Comparison of ENCODE assay signal across 20 cellular contexts in the genomic region with DNA sequence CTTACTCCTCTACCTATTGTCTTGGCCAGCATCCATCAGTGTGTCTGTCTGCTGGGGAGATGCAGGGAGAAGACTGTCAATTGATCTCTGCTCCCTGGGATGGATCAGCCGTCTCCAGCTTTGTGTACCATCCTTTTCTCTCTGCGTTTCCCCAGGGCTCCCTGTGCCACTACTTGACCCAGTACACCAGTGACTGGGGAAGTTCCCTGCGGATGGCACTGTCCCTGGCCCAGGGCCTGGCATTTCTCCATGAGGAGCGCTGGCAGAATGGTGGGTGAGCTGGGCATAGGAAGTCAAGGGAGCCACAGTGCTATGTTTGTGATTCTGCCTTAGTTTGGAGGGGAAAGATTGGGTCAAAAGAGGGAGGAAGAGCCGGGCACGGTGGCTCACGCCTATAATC. TPM values are rescaled to one million over a fixed set of nuclear protein-coding genes. Genes with fewer than 3 reads are reported as not detected.
A peak's percentile ranks its signal among the peaks of the same experiment; 100 is the strongest.
DNase-seq lines count a peak whose midpoint lies in the region; ATAC-seq and TF ChIP-seq lines count a peak whose summit lies in the region.
"Had no signal": no experiment of that assay in that cellular context is flagged by ENCODE, and none has a peak within 500 bp of the region (broad histone marks: within the 10 kb centered on the region; RNA-seq: fewer than 3 reads in every experiment).

No MANE protein-coding gene starts in this region.

- CTCF ChIA-PET in activated CD4-positive, alpha-beta T cell treated with anti-CD3 and anti-CD28 coated beads for 36 hours (lab: Charles Lee), result interaction anchor here (0.6 to 2.4 kb wide), 11 partner anchors 8 to 330 kb away, joined by 3 to 11 read pairs (median 4); no protein-coding TSS in a partner anchor
- CTCF ChIA-PET in PC-3 (lab: Charles Lee), result interaction anchor here (0.5 to 1.6 kb wide), 4 partner anchors 10 to 108 kb away, joined by 3 to 7 read pairs (median 4); partner anchors contain the start of gene AAAS

- H3K4me2 ChIP-seq in PC-3 (ENCODE audit: low read length), result peak overlapping the region; percentile 62
- H3K4me2 ChIP-seq: BLaER1, GM23338 had no signal

- no peaks in the 10 kb centered on the region for H3K9me3 Mint-ChIP-seq in activated CD4-positive, alpha-beta T cell treated with anti-CD3 and anti-CD28 coated beads for 36 hours (ENCODE audit: low read depth)
- H3K9me3 Mint-ChIP-seq: CD8-positive, alpha-beta T cell; GM23338 had no signal

- H3K36me3 Mint-ChIP-seq in activated CD4-positive, alpha-beta T cell treated with anti-CD3 and anti-CD28 coated beads for 36 hours (ENCODE audit: low read depth), result no peaks in the 10 kb centered on the region
- H3K36me3 Mint-ChIP-seq: CD8-positive, alpha-beta T cell had no signal

- no peak overlapping the region for H3K4me3 Mint-ChIP-seq in activated CD4-positive, alpha-beta T cell treated with anti-CD3 and anti-CD28 coated beads for 36 hours
- H3K4me3 Mint-ChIP-seq: CD8-positive, alpha-beta T cell; GM23338 had no signal

- H3K36me3 ChIP-seq in PC-3 (ENCODE audit: low read depth, low read length), result no peaks in the 10 kb centered on the region
- no peaks in the 10 kb centered on the region for H3K36me3 ChIP-seq in muscle layer of colon (ENCODE audit: insufficient read depth, low read length)
- H3K36me3 ChIP-seq: BLaER1, Peyer's patch had no signal

- no peaks in the 10 kb centered on the region for H3K79me2 ChIP-seq in PC-3 (ENCODE audit: low read length)

- H3K27ac ChIP-seq in PC-3 (ENCODE audit: low read length) (peak overlapping the region; percentile 90), epithelial cell of prostate (peak overlapping the region; percentile 16), muscle layer of colon (ENCODE audit: low read depth, low read length) (no peak overlapping the region)
- H3K27ac ChIP-seq: BLaER1 had no signal

- POLR2A ChIA-PET in activated CD4-positive, alpha-beta T cell treated with anti-CD3 and anti-CD28 coated beads for 36 hours (lab: Charles Lee), result interaction anchor here (0.6 to 1.8 kb wide), 3 partner anchors 29 to 76 kb away, joined by 5 to 7 read pairs (median 6); partner anchors contain the start of gene SP1
- POLR2A ChIA-PET in PC-3 (lab: Charles Lee; ENCODE audit: unreplicated experiment), result interaction anchor here (0.9 to 1.4 kb wide), 2 partner anchors 12 to 76 kb away, joined by 3 to 6 read pairs; no protein-coding TSS in a partner anchor

- ATAC-seq in activated CD4-positive, alpha-beta T cell treated with anti-CD3 and anti-CD28 coated beads for 36 hours, result peak; percentile 12
- ATAC-seq in PC-3 (peak; percentile 2; the same call in 1 of the 2 replicates), HG03442 (IDR thresholded peaks at IDR 0.05; ENCODE audit: unreplicated experiment) (no peak), GM21367 (IDR thresholded peaks at IDR 0.05; ENCODE audit: unreplicated experiment) (no peak)
- ATAC-seq: CD8-positive, alpha-beta T cell; GM23338; K562 had no signal

- H3K4me3 ChIP-seq in PC-3 (ENCODE audit: low read length) (no peak overlapping the region), muscle layer of colon (ENCODE audit: low read depth in 1 of 2, low read length in 2 of 2) (no peak overlapping the region)
- H3K4me3 ChIP-seq: BLaER1, GM23338, K562, Peyer's patch had no signal

- no TSS peak for BruUV-seq in PC-3 (replicated peaks; lab: Mats Ljungman, UMichigan)

- peaks cover 14% of the 10 kb centered on the region for H3K4me1 Mint-ChIP-seq in activated CD4-positive, alpha-beta T cell treated with anti-CD3 and anti-CD28 coated beads for 36 hours

- peaks cover 14% of the 10 kb centered on the region for H3F3A ChIP-seq in PC-3 (ENCODE audit: low read length, unreplicated experiment)

- TF ChIP-seq CTCF in PC-3 (conservative IDR thresholded peaks at IDR 0.05; ENCODE audit: low read depth, low read length), result no peak

- DNase-seq in activated CD4-positive, alpha-beta T cell treated with anti-CD3 and anti-CD28 coated beads for 36 hours, result no peak
- no peak for DNase-seq in activated CD4-positive, alpha-beta T cell treated with anti-CD3 and anti-CD28 coated beads for 4 hours
- no peak for DNase-seq in PC-3
- DNase-seq in epithelial cell of prostate (ENCODE audit: low read depth, low spot score), result no peak
- DNase-seq in DMS 273 (lab: John Stamatoyannopoulos, UW; ENCODE audit: unreplicated experiment), result no peak
- DNase-seq: DMS79 treated with DMSO at 0.1 percent for 48 hours, NCI-H1436 treated with DMSO at 0.1 percent for 48 hours, NCI-H2029 treated with DMSO at 0.1 percent for 48 hours, NCI-H2171 treated with DMSO at 0.1 percent for 48 hours, NCI-H510A, SHP77 treated with DMSO at 0.1 percent for 48 hours had no signal

- H4K20me1 ChIP-seq in PC-3 (ENCODE audit: low read length), result no peaks in the 10 kb centered on the region
- H4K20me1 ChIP-seq: BLaER1 had no signal

- H3K4me1 ChIP-seq in PC-3 (ENCODE audit: insufficient read depth, low read length), result peaks cover 44% of the 10 kb centered on the region
- no peaks in the 10 kb centered on the region for H3K4me1 ChIP-seq in muscle layer of colon (ENCODE audit: insufficient read depth, low read length)
- H3K4me1 ChIP-seq: BLaER1, Peyer's patch had no signal

- no peak overlapping the region for H3K9ac ChIP-seq in PC-3 (ENCODE audit: low read length)
- peak overlapping the region; percentile 40 for H3K9ac ChIP-seq in muscle layer of colon (ENCODE audit: low read length)
- H3K9ac ChIP-seq: BLaER1 had no signal

- no peaks in the 10 kb centered on the region for H3K27me3 Mint-ChIP-seq in activated CD4-positive, alpha-beta T cell treated with anti-CD3 and anti-CD28 coated beads for 36 hours

- no peaks in the 10 kb centered on the region for H3K9me3 ChIP-seq in PC-3 (ENCODE audit: low read length)
- H3K9me3 ChIP-seq in muscle layer of colon (ENCODE audit: low read length), result no peaks in the 10 kb centered on the region
- H3K9me3 ChIP-seq: BLaER1, Peyer's patch had no signal

- no peaks in the 10 kb centered on the region for H3K27me3 ChIP-seq in PC-3 (ENCODE audit: low read length)
- no peaks in the 10 kb centered on the region for H3K27me3 ChIP-seq in muscle layer of colon (ENCODE audit: control insufficient read depth in 1 of 2, insufficient read depth in 2 of 2, low read length in 2 of 2)
- H3K27me3 ChIP-seq: BLaER1, Peyer's patch had no signal

- no peak overlapping the region for H2AFZ ChIP-seq in PC-3 (ENCODE audit: low read length)
- H2AFZ ChIP-seq: GM23338 had no signal

- H3K27ac Mint-ChIP-seq in activated CD4-positive, alpha-beta T cell treated with anti-CD3 and anti-CD28 coated beads for 36 hours, result no peak overlapping the region
- H3K27ac Mint-ChIP-seq: CD8-positive, alpha-beta T cell; GM23338 had no signal

- H3K9me2 ChIP-seq in PC-3 (replicated peaks; ENCODE audit: low read length), result no peaks in the 10 kb centered on the region

- intact Hi-C loops in activated CD4-positive, alpha-beta T cell treated with anti-CD3 and anti-CD28 coated beads for 36 hours (cut with DNase I, micrococcal nuclease), result no loop called here
- intact Hi-C loops in PC-3 (cut with micrococcal nuclease), result loop anchor here (1.0 kb wide), 1 partner anchor 24 kb away; the partner anchor contains the start of gene PCBP2

RNA-seq across cellular contexts. Expression of gene AMHR2, which starts 5.1 kb away (rescaled TPM):
- total RNA-seq in activated CD4-positive, alpha-beta T cell treated with anti-CD3 and anti-CD28 coated beads for 36 hours, result not detected
- total RNA-seq in PC-3 (2014; rRNA removed), result 0.29 TPM in 1 of 2 replicates, not detected in the other
- total RNA-seq: CD8-positive, alpha-beta T cell; G401 had no signal

RNA-seq across cellular contexts. Expression of gene PRR13, which starts 12.8 kb away (rescaled TPM):
- total RNA-seq in activated CD4-positive, alpha-beta T cell treated with anti-CD3 and anti-CD28 coated beads for 36 hours, result 100 to 1,000 TPM; 250 to 266 TPM
- 54.2 and 60.9 TPM in 2 replicates for total RNA-seq in PC-3 (2014; rRNA removed)

RNA-seq across cellular contexts. Expression of gene PCBP2, which starts 23.2 kb away (rescaled TPM):
- total RNA-seq in activated CD4-positive, alpha-beta T cell treated with anti-CD3 and anti-CD28 coated beads for 36 hours, result 100 to 1,000 TPM; 881 to 999 TPM
- total RNA-seq in PC-3 (2014; rRNA removed), result 204 and 306 TPM in 2 replicates

RNA-seq across cellular contexts. Expression of gene SP1, which starts 48.8 kb away (rescaled TPM):
- 10 to 100 TPM; 76.8 to 93.5 TPM for total RNA-seq in activated CD4-positive, alpha-beta T cell treated with anti-CD3 and anti-CD28 coated beads for 36 hours
- total RNA-seq in PC-3 (2014; rRNA removed), result 49.7 and 57.6 TPM in 2 replicates

Comparison
In these comparisons a context has a peak if more than half of its experiments do, and no peak if none do; other contexts are left out.
1. ATAC-seq: peak in activated CD4-positive, alpha-beta T cell treated with anti-CD3 and anti-CD28 coated beads for 36 hours (single experiment) and PC-3 (single experiment); none in HG03442 (single experiment) and GM21367 (single experiment).